In the genomic region with DNA sequence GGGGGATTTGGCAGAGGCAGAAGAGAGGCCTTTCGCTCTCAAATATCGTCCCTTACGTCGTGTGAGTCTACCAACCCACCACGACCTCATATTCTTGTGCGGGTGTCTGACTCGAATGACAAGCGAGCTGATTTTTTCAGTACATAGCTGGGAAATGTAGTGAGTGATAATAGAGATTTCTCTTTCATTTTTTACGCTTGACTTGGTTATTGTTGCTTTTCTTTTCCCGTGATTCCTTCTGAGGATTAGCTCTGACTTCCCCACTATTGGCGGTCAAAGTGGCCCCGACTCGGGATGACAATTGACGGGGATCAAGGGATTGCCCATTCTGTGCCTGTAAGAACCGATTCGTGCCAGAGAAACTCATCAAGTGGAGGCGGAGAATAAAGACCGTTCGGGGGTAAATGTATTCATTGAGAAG, we compare ENCODE assay signal across 8 cellular contexts. TPM values are rescaled to one million over a fixed set of nuclear protein-coding genes. Genes with fewer than 3 reads are reported as not detected.
DNase-seq lines count a peak whose midpoint lies in the region; ATAC-seq and TF ChIP-seq lines count a peak whose summit lies in the region.

No MANE protein-coding gene starts in this region.

- peaks cover 44% of the 10 kb centered on the region for H3K4me1 Mint-ChIP-seq in activated CD4-positive, alpha-beta memory T cell treated with anti-CD3 and anti-CD28 coated beads, Interleukin-2, amount 10 ng/mL, durations not matched to agents 7 days and 5 days
- H3K4me1 Mint-ChIP-seq in stimulated activated naive B cell treated with anti-CD40 and anti-IgM and Interleukin-4, amounts not matched to agents 10 μg/mL and 1 μg/mL and 100 μg/mL, for 72 hours = peaks cover 49 to 60% of the 10 kb centered on the region in 2 donors

- H3K27me3 ChIP-seq in hepatocyte = peaks cover 97% of the 10 kb centered on the region

- no peaks in the 10 kb centered on the region for H4K20me1 ChIP-seq in hepatocyte (ENCODE audit: insufficient read depth, poor library complexity, severe bottlenecking)

- peaks cover 89% of the 10 kb centered on the region for H3K27me3 Mint-ChIP-seq in activated CD4-positive, alpha-beta memory T cell treated with anti-CD3 and anti-CD28 coated beads, Interleukin-2, amount 10 ng/mL, durations not matched to agents 7 days and 5 days
- H3K27me3 Mint-ChIP-seq in stimulated activated naive B cell treated with anti-CD40 and anti-IgM and Interleukin-4, amounts not matched to agents 10 μg/mL and 1 μg/mL and 100 μg/mL, for 72 hours = peaks cover 69 to 85% of the 10 kb centered on the region in 2 donors

- H3K4me3 ChIP-seq in hepatocyte = peak overlapping the region; percentile 60

- no peak overlapping the region for H3K27ac ChIP-seq in hepatocyte

- no peaks in the 10 kb centered on the region for H3K9me2 ChIP-seq in hepatocyte (replicated peaks; ENCODE audit: insufficient read depth)

- no peaks in the 10 kb centered on the region for H3K36me3 ChIP-seq in hepatocyte (replicated peaks; ENCODE audit: insufficient read depth, low read depth)

- POLR2A ChIA-PET in activated CD4-positive, alpha-beta memory T cell treated with anti-CD3 and anti-CD28 coated beads, Interleukin-2, amount 10 ng/mL, durations not matched to agents 7 days and 5 days (lab: Charles Lee) = no interaction called here

- peak overlapping the region; percentile 3 for H2AFZ ChIP-seq in hepatocyte

- 3% methylated on average over 17 of the region's 19 CpGs for WGBS in hepatocyte (ENCODE audit: low lambda C conversion rate, missing lambda C conversion rate)

- no peaks in the 10 kb centered on the region for H3K9me3 Mint-ChIP-seq in activated CD4-positive, alpha-beta memory T cell treated with anti-CD3 and anti-CD28 coated beads, Interleukin-2, amount 10 ng/mL, durations not matched to agents 7 days and 5 days
- no peaks in the 10 kb centered on the region for H3K9me3 Mint-ChIP-seq in stimulated activated naive B cell treated with anti-CD40 and anti-IgM and Interleukin-4, amounts not matched to agents 10 μg/mL and 1 μg/mL and 100 μg/mL, for 72 hours

- peak overlapping the region; percentile 78 for H3K4me3 Mint-ChIP-seq in activated CD4-positive, alpha-beta memory T cell treated with anti-CD3 and anti-CD28 coated beads, Interleukin-2, amount 10 ng/mL, durations not matched to agents 7 days and 5 days
- peak overlapping the region; percentile 88 to 94 for H3K4me3 Mint-ChIP-seq in stimulated activated naive B cell treated with anti-CD40 and anti-IgM and Interleukin-4, amounts not matched to agents 10 μg/mL and 1 μg/mL and 100 μg/mL, for 72 hours

- peak; percentile 7 for DNase-seq in NOMO-1 treated with DMSO at 0.1 percent for 48 hours (lab: John Stamatoyannopoulos, UW; ENCODE audit: unreplicated experiment)
- no peak for DNase-seq in NOMO-1 treated with dmso at 0.1 percent for 144 hours (lab: John Stamatoyannopoulos, UW; ENCODE audit: unreplicated experiment)
- no peak for DNase-seq in activated CD4-positive, alpha-beta memory T cell treated with anti-CD3 and anti-CD28 coated beads, Interleukin-2, amount 10 ng/mL, durations not matched to agents 7 days and 5 days
- DNase-seq in hepatocyte (ENCODE audit: low spot score) = no peak
- no peak for DNase-seq in stimulated activated naive B cell treated with anti-CD40 and anti-IgM and Interleukin-4, amounts not matched to agents 10 μg/mL and 1 μg/mL and 100 μg/mL, for 72 hours
- no peak for DNase-seq in left colon
- no peak for DNase-seq in SIG-M5 (lab: John Stamatoyannopoulos, UW)

- no peak for ATAC-seq in stimulated activated naive B cell treated with anti-CD40 and anti-IgM and Interleukin-4, amounts not matched to agents 10 μg/mL and 1 μg/mL and 100 μg/mL, for 72 hours (replicated peaks)
- ATAC-seq in left colon (no peak), HG03354 (IDR thresholded peaks at IDR 0.05; ENCODE audit: poor library complexity, severe bottlenecking, unreplicated experiment) (no peak)

- H3K4me2 ChIP-seq in hepatocyte = peak overlapping the region; percentile 100

- no peak for TF ChIP-seq CTCF in hepatocyte (IDR thresholded peaks at IDR 0.05; ENCODE audit: poor library complexity)

- H3K9me3 ChIP-seq in hepatocyte (ENCODE audit: low read depth) = no peaks in the 10 kb centered on the region

- H3K79me2 ChIP-seq in hepatocyte = no peaks in the 10 kb centered on the region

- intact Hi-C loops in left colon (cut with DNase I, micrococcal nuclease) = loop anchor here in 1 of 2 donors (10.0 kb wide), 1 partner anchor 376 kb away; no protein-coding TSS in a partner anchor

- CTCF ChIA-PET in activated CD4-positive, alpha-beta memory T cell treated with anti-CD3 and anti-CD28 coated beads, Interleukin-2, amount 10 ng/mL, durations not matched to agents 7 days and 5 days (lab: Charles Lee) = interaction anchor here (0.6 to 0.9 kb wide), 2 partner anchors 373 to 401 kb away, joined by 4 to 5 read pairs; no protein-coding TSS in a partner anchor

- H3K27ac Mint-ChIP-seq in activated CD4-positive, alpha-beta memory T cell treated with anti-CD3 and anti-CD28 coated beads, Interleukin-2, amount 10 ng/mL, durations not matched to agents 7 days and 5 days = no peak overlapping the region
- H3K27ac Mint-ChIP-seq in stimulated activated naive B cell treated with anti-CD40 and anti-IgM and Interleukin-4, amounts not matched to agents 10 μg/mL and 1 μg/mL and 100 μg/mL, for 72 hours = peak overlapping the region; percentile 92

- peaks cover 33% of the 10 kb centered on the region for H3K4me1 ChIP-seq in hepatocyte (ENCODE audit: insufficient read depth)

- H3K36me3 Mint-ChIP-seq in activated CD4-positive, alpha-beta memory T cell treated with anti-CD3 and anti-CD28 coated beads, Interleukin-2, amount 10 ng/mL, durations not matched to agents 7 days and 5 days (ENCODE audit: low read depth) = peaks cover 6% of the 10 kb centered on the region
- peaks cover 0 to 3% of the 10 kb centered on the region in 2 donors for H3K36me3 Mint-ChIP-seq in stimulated activated naive B cell treated with anti-CD40 and anti-IgM and Interleukin-4, amounts not matched to agents 10 μg/mL and 1 μg/mL and 100 μg/mL, for 72 hours

RNA-seq across cellular contexts. Expression of gene OSTM1, which starts 44.3 kb away (rescaled TPM):
- 10 to 100 TPM; 41.4 to 43.3 TPM for total RNA-seq in activated CD4-positive, alpha-beta memory T cell treated with anti-CD3 and anti-CD28 coated beads, Interleukin-2, amount 10 ng/mL, durations not matched to agents 7 days and 5 days
- total RNA-seq in hepatocyte (25.3 and 26.1 TPM in 2 replicates), left colon (10 to 100 TPM; 25.0 to 32.0 TPM)
- 19.1 and 24.1 TPM in 2 replicates for polyA plus RNA-seq in hepatocyte

RNA-seq across cellular contexts. Expression of gene NR2E1, which starts 47.0 kb away (rescaled TPM):
- total RNA-seq in activated CD4-positive, alpha-beta memory T cell treated with anti-CD3 and anti-CD28 coated beads, Interleukin-2, amount 10 ng/mL, durations not matched to agents 7 days and 5 days = not detected
- total RNA-seq in hepatocyte (not detected in 2 replicates), left colon (not detected)
- polyA plus RNA-seq in hepatocyte = not detected in 2 replicates
